Comparison of ENCODE assay signal across 30 cellular contexts in the genomic region with DNA sequence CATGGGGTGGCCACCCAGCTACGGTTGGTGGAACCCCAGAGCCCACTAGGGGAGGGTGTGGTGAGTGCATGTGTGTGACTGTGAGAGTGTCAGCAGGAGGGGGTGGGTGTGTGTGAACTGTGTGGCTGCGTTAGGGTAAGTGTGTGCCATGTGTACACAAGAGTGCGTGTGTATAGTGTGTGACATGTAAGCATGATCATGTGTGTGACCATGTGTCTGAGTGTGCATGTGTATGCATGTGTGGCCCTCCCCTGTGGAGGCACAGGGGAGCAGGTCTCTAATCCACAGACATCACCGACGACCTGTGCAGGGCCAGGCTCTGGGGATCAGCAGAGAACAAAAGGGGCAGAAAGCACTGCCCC. TPM values are rescaled to one million over a fixed set of nuclear protein-coding genes. Genes with fewer than 3 reads are reported as not detected.
"Had no signal": no experiment of that assay in that cellular context is flagged by ENCODE, and none has a peak within 500 bp of the region (broad histone marks: within the 10 kb centered on the region; RNA-seq: fewer than 3 reads in every experiment).

No MANE protein-coding gene starts in this region.

- H3K4me3 ChIP-seq: body of pancreas, cardiac muscle cell, colonic mucosa, dorsolateral prefrontal cortex, gastroesophageal sphincter, hepatocyte, neural progenitor cell, right lobe of liver, testis, transverse colon, vagina had no signal

- H3K36me3 ChIP-seq: cardiac muscle cell, colonic mucosa, gastroesophageal sphincter, neural progenitor cell, right lobe of liver, transverse colon, vagina had no signal

- H3K9me3 ChIP-seq: body of pancreas, colonic mucosa, gastroesophageal sphincter, right lobe of liver, testis, transverse colon, vagina had no signal

- H3K4me2 ChIP-seq: hepatocyte, neural progenitor cell had no signal

- H3K9ac ChIP-seq: neural progenitor cell had no signal

- H3K36me3 Mint-ChIP-seq: activated naive CD8-positive, alpha-beta T cell; mesothelial cell of epicardium; naive thymus-derived CD8-positive, alpha-beta T cell; neural progenitor cell had no signal

- H3K27me3 ChIP-seq: testis, vagina had no signal

- H3K4me3 Mint-ChIP-seq: activated CD4-positive, alpha-beta T cell treated with anti-CD3 and anti-CD28 coated beads for 36 hours; activated naive CD8-positive, alpha-beta T cell; activated T-cell treated with anti-CD3 and anti-CD28 coated beads, Interleukin-2, amount 50 U/mL, for 24 hours; mesothelial cell of epicardium; naive thymus-derived CD8-positive, alpha-beta T cell; neural progenitor cell; T-helper 2 cell treated with Interferon-gamma antibody and Interleukin-4, amounts not matched to agents 5 μg/mL and 100 μg/mL, for 36 hours had no signal

- H3K27ac Mint-ChIP-seq: activated CD4-positive, alpha-beta T cell treated with anti-CD3 and anti-CD28 coated beads for 36 hours; activated naive CD8-positive, alpha-beta T cell; activated T-cell treated with anti-CD3 and anti-CD28 coated beads, Interleukin-2, amount 50 U/mL, for 24 hours; mesothelial cell of epicardium; neural progenitor cell; T-helper 2 cell treated with Interferon-gamma antibody and Interleukin-4, amounts not matched to agents 5 μg/mL and 100 μg/mL, for 36 hours had no signal

- H3K27ac ChIP-seq: body of pancreas, cardiac muscle cell, colonic mucosa, dorsolateral prefrontal cortex, gastroesophageal sphincter, hepatocyte, neural progenitor cell, right lobe of liver, testis, transverse colon, vagina had no signal

- DNase-seq: activated CD4-positive, alpha-beta T cell treated with anti-CD3 and anti-CD28 coated beads for 36 hours; activated CD4-positive, alpha-beta T cell treated with anti-CD3 and anti-CD28 coated beads, Interleukin-2, amount 50 U/mL, for 4 hours; activated CD4-positive, CD25-positive, alpha-beta regulatory T cell; activated CD8-positive, alpha-beta memory T cell treated with anti-CD3 and anti-CD28 coated beads for 24 hours; activated T-cell treated with anti-CD3 and anti-CD28 coated beads, Interleukin-2, amount 50 U/mL, for 24 hours; anterior cingulate cortex; body of pancreas; cerebellar nuclear complex; colonic mucosa; effector memory CD4-positive, alpha-beta T cell; kidney; left colon; mammary epithelial cell; naive thymus-derived CD8-positive, alpha-beta T cell; right lobe of liver; stimulated activated CD4-positive, alpha-beta T cell treated with anti-CD3 and anti-CD28 coated beads, Interleukin-2, amount 100 ng/mL, for 48 hours; stimulated activated naive CD8-positive, alpha-beta T cell treated with anti-CD3 and anti-CD28 coated beads, Interleukin-15, Interleukin-2, amounts not matched to agents 100 U/mL and 50 U/mL, for 24 hours; T-helper 1 cell; testis; transverse colon had no signal

- FAIRE-seq: kidney had no signal

- H2AFZ ChIP-seq: hepatocyte, neural progenitor cell had no signal

- H3K4me1 ChIP-seq: colonic mucosa had no signal

- ATAC-seq: activated CD4-positive, alpha-beta T cell treated with anti-CD3 and anti-CD28 coated beads for 36 hours; body of pancreas; gastroesophageal sphincter; left colon; naive thymus-derived CD8-positive, alpha-beta T cell; stimulated activated naive CD8-positive, alpha-beta T cell treated with anti-CD3 and anti-CD28 coated beads, Interleukin-15, Interleukin-2, amounts not matched to agents 100 U/mL and 50 U/mL, for 24 hours had no signal

- H3K9me3 Mint-ChIP-seq: mesothelial cell of epicardium; neural progenitor cell; T-helper 2 cell treated with Interferon-gamma antibody and Interleukin-4, amounts not matched to agents 5 μg/mL and 100 μg/mL, for 36 hours had no signal

RNA-seq across cellular contexts. Expression of a gene that starts 3.5 kb away (rescaled TPM):
- total RNA-seq: naive thymus-derived CD8-positive, alpha-beta T cell; skeletal muscle tissue; transverse colon; vagina had no signal
- polyA plus RNA-seq: mammary epithelial cell; naive thymus-derived CD8-positive, alpha-beta T cell had no signal
